Comparison of ENCODE assay signal across 8 cellular contexts in the genomic region with DNA sequence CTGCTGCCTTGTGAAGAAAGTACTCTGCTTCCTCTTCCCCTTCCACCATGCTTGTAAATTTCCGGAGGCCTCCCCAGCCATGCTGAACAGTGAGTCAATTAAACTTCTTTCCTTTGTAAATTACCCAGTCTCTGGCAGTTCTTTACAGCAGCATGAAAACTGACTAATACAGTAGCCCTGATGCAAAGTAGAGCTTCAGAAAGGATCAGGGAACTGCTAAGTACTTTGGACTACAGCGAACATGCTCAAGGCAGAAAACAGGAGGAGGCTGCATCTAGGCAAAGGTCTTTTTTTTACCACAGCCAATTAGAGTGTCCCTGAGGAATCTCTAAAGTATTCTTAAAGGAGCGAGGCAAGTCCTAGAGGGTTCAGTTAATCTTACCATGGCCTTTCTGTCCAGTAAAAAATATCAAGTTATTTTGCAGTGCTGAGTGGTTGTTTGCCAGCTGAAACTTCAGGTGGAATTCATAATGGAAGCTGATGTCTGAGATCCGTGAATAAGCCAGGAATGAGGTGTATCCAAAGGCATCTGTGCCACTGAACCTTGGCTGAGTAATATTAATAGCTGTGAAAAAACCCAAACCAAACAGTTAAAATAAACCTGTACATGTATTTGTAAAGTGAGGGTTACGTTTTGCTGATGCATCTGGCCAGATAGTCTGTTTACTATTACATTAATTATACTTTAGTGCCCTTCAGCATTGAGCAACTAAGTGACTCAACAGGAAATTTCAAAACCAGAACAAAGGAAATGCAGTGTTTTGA.
A peak's percentile ranks its signal among the peaks of the same experiment; 100 is the strongest.
DNase-seq lines count a peak whose midpoint lies in the region; ATAC-seq, FAIRE-seq and TF ChIP-seq lines count a peak whose summit lies in the region.

No MANE protein-coding gene starts in this region.

- in situ Hi-C loops in Caki2 (cut with HindIII; ENCODE audit: low pct_unique_long_range_greater_than_20kb, low sequenced_read_pairs): no loop called here

- no peak overlapping the region for H2BK12ac ChIP-seq in H1 (ENCODE audit: low read depth, low read length)

- no peak for TF ChIP-seq RAD21 in H1 (IDR thresholded peaks at IDR 0.05 in 1 of 2, conservative IDR thresholded peaks at IDR 0.05 in 1 of 2; ENCODE audit: low read depth in 2 of 2, low read length in 2 of 2)

- no peak overlapping the region for H3K56ac ChIP-seq in H1 (replicated peaks; ENCODE audit: insufficient read length, low read depth, low read length)

- H3K4me2 ChIP-seq in H1 (ENCODE audit: insufficient read depth in 1 of 2, low read depth in 2 of 2, low read length in 2 of 2): no peak overlapping the region

- no peak overlapping the region for H3K14ac ChIP-seq in H1 (ENCODE audit: insufficient read length)

- no peak overlapping the region for H3K4ac ChIP-seq in H1 (replicated peaks; ENCODE audit: insufficient read length, low read depth, low read length)

- H3K4me3 ChIP-seq in H1 (ENCODE audit: extremely low read depth in 1 of 4, insufficient read depth in 2 of 4, low read depth in 3 of 4, low read length in 4 of 4): no peak overlapping the region
- no peak overlapping the region for H3K4me3 ChIP-seq in CD8-positive, alpha-beta T cell (ENCODE audit: low read depth, low read length)
- H3K4me3 ChIP-seq in ascending aorta: no peak overlapping the region

- H4K5ac ChIP-seq in H1 (ENCODE audit: insufficient read length, low read depth, low read length): no peak overlapping the region

- no peak overlapping the region for H2BK20ac ChIP-seq in H1 (ENCODE audit: low read length)

- no peak overlapping the region for H3K4me3 Mint-ChIP-seq in nephron progenitor cell
- no peak overlapping the region for H3K4me3 Mint-ChIP-seq in CD8-positive, alpha-beta T cell

- H3K36me3 ChIP-seq in H1 (ENCODE audit: control insufficient read depth in 2 of 4, insufficient read depth in 4 of 4, low read length in 3 of 4) (no peaks in the 10 kb centered on the region), ascending aorta (no peaks in the 10 kb centered on the region)
- no peaks in the 10 kb centered on the region for H3K36me3 ChIP-seq in CD8-positive, alpha-beta T cell (ENCODE audit: insufficient read depth, low read length)

- no peak for ATAC-seq in CD8-positive, alpha-beta T cell
- ATAC-seq in HG02678 (IDR thresholded peaks at IDR 0.05; ENCODE audit: unreplicated experiment): no peak

- peaks cover 19% of the 10 kb centered on the region for H3K4me1 Mint-ChIP-seq in nephron progenitor cell
- H3K4me1 Mint-ChIP-seq in CD8-positive, alpha-beta T cell (ENCODE audit: low read depth): no peaks in the 10 kb centered on the region

- H3K79me1 ChIP-seq in H1 (ENCODE audit: low read depth, low read length): no peaks in the 10 kb centered on the region

- H4K91ac ChIP-seq in H1 (replicated peaks; ENCODE audit: insufficient read length, low read length): no peak overlapping the region

- TF ChIP-seq CTCF in H1 (IDR thresholded peaks at IDR 0.05; ENCODE audit: control extremely low read depth in 1 of 3, insufficient read depth in 1 of 3, low read depth in 1 of 3, low read length in 3 of 3) (no peak), nephron progenitor cell (IDR thresholded peaks at IDR 0.05) (no peak), ascending aorta (IDR thresholded peaks at IDR 0.05) (no peak)
- TF ChIP-seq CTCF in CD8-positive, alpha-beta T cell (IDR thresholded peaks at IDR 0.05): no peak

- intact Hi-C loops in CD8-positive, alpha-beta T cell (cut with DNase I, micrococcal nuclease): no loop called here
- intact Hi-C loops in ascending aorta (cut with DNase I): no loop called here

- no peak for FAIRE-seq in H1 (lab: Jason Lieb, UNC)

- no peaks in the 10 kb centered on the region for H3K27me3 ChIP-seq in H1 (replicated peaks in 1 of 4; ENCODE audit: control insufficient read depth in 3 of 4, extremely low read depth in 1 of 4, insufficient read depth in 3 of 4, low read length in 3 of 4)
- H3K27me3 ChIP-seq in CD8-positive, alpha-beta T cell (ENCODE audit: insufficient read depth, low read length): no peaks in the 10 kb centered on the region
- H3K27me3 ChIP-seq in ascending aorta: no peaks in the 10 kb centered on the region

- no peaks in the 10 kb centered on the region for H3K79me2 ChIP-seq in H1 (ENCODE audit: control insufficient read depth in 1 of 2, insufficient read depth in 2 of 2, low read length in 2 of 2)

- no peak overlapping the region for H3K9ac ChIP-seq in H1 (replicated peaks in 1 of 4; ENCODE audit: extremely low read depth in 1 of 4, low read depth in 3 of 4, low read length in 3 of 4)

- DNase-seq in Caki2 (ENCODE audit: low read depth) (peak; percentile 81), NCI-H82 treated with DMSO at 0.1 percent for 48 hours (lab: John Stamatoyannopoulos, UW; ENCODE audit: unreplicated experiment) (peak; percentile 18), H1 (ENCODE audit: low read depth in 1 of 2, low spot score in 2 of 2) (no peak), nephron progenitor cell (no peak), ascending aorta (ENCODE audit: low spot score in 2 of 2) (no peak), hepatic stellate cell (ENCODE audit: low spot score) (no peak)
- no peak for DNase-seq in CD8-positive, alpha-beta T cell

- TF ChIP-seq POLR2A in H1 (IDR thresholded peaks at IDR 0.05; ENCODE audit: control extremely low read depth in 1 of 2, low read depth in 2 of 2, low read length in 2 of 2): no peak

- no peaks in the 10 kb centered on the region for H3K23me2 ChIP-seq in H1 (ENCODE audit: low read depth, low read length)

- H3K9me3 Mint-ChIP-seq in nephron progenitor cell: no peaks in the 10 kb centered on the region
- H3K9me3 Mint-ChIP-seq in CD8-positive, alpha-beta T cell: no peaks in the 10 kb centered on the region

- H3K27ac Mint-ChIP-seq in nephron progenitor cell: peak overlapping the region; percentile 27
- no peak overlapping the region for H3K27ac Mint-ChIP-seq in CD8-positive, alpha-beta T cell

- no peak overlapping the region for H2BK5ac ChIP-seq in H1 (ENCODE audit: low read depth, low read length)

- H4K20me1 ChIP-seq in H1 (replicated peaks in 1 of 2; ENCODE audit: control insufficient read depth in 1 of 2, insufficient read depth in 2 of 2, low read length in 2 of 2): no peaks in the 10 kb centered on the region

- H3K9me3 ChIP-seq in H1 (ENCODE audit: insufficient read depth in 2 of 2, low read depth in 1 of 2, low read length in 1 of 2) (no peaks in the 10 kb centered on the region), ascending aorta (no peaks in the 10 kb centered on the region)
- no peaks in the 10 kb centered on the region for H3K9me3 ChIP-seq in CD8-positive, alpha-beta T cell (ENCODE audit: low read length)

- H2AK5ac ChIP-seq in H1 (ENCODE audit: low read depth, low read length): no peak overlapping the region

- H3K18ac ChIP-seq in H1 (ENCODE audit: extremely low read depth, low read length): no peak overlapping the region

- H4K8ac ChIP-seq in H1 (ENCODE audit: extremely low read depth, insufficient read depth, low read length): no peak overlapping the region

- no peak overlapping the region for H3K23ac ChIP-seq in H1 (ENCODE audit: insufficient read length)

- H3K4me1 ChIP-seq in H1 (replicated peaks in 1 of 4; ENCODE audit: control insufficient read depth in 3 of 4, insufficient read depth in 4 of 4, low read length in 3 of 4) (peaks cover 0 to 3% (median 0%) of the 10 kb centered on the region in 4 experiments; a peak in 1 of 7 replicates), ascending aorta (no peaks in the 10 kb centered on the region)
- H3K4me1 ChIP-seq in CD8-positive, alpha-beta T cell (ENCODE audit: insufficient read depth, low read length): no peaks in the 10 kb centered on the region

- H2AFZ ChIP-seq in H1 (ENCODE audit: low read length): peak overlapping the region; percentile 80

- no peak overlapping the region for H2BK15ac ChIP-seq in H1 (ENCODE audit: low read length)

- POLR2A ChIA-PET in H1 (lab: Charles Lee; ENCODE audit: partially characterized antibody): interaction anchor here (1.0 kb wide), 1 partner anchor 11 kb away, joined by 3 read pairs; no protein-coding TSS in a partner anchor
- POLR2A ChIA-PET in CD8-positive, alpha-beta T cell (lab: Charles Lee): no interaction called here

- no peaks in the 10 kb centered on the region for H3K27me3 Mint-ChIP-seq in nephron progenitor cell (ENCODE audit: low read depth, poor library complexity)
- H3K27me3 Mint-ChIP-seq in CD8-positive, alpha-beta T cell (ENCODE audit: low read depth): peaks cover 3% of the 10 kb centered on the region

- no peak overlapping the region for H2BK120ac ChIP-seq in H1 (replicated peaks; ENCODE audit: low read depth, low read length)

- CTCF ChIA-PET in H1 (lab: Charles Lee; ENCODE audit: partially characterized antibody): interaction anchor here (1.1 to 1.9 kb wide), 2 partner anchors 9 to 42 kb away, joined by 3 to 4 read pairs; no protein-coding TSS in a partner anchor
- CTCF ChIA-PET in CD8-positive, alpha-beta T cell (lab: Charles Lee): no interaction called here

- TF ChIP-seq EP300 in H1 (IDR thresholded peaks at IDR 0.05; ENCODE audit: borderline replicate concordance in 1 of 2, low read depth in 2 of 2, low read length in 2 of 2): no peak

- 78% methylated on average over 5 of the region's 5 CpGs; no CpG with 5 or more reads in 1 of the 2 experiments for WGBS in H1 (ENCODE audit: extremely low coverage in 1 of 2, insufficient coverage in 1 of 2, insufficient read length in 1 of 2, insufficient replicate concordance in 2 of 2, low coverage in 1 of 2, low lambda C conversion rate in 2 of 2, missing lambda C conversion rate in 1 of 2), 2 experiments

- H3K27ac ChIP-seq in H1 (ENCODE audit: low read depth, low read length) (no peak overlapping the region), ascending aorta (no peak overlapping the region)
- H3K27ac ChIP-seq in CD8-positive, alpha-beta T cell (ENCODE audit: low read depth, low read length): no peak overlapping the region

- H3K36me3 Mint-ChIP-seq in nephron progenitor cell (ENCODE audit: low read depth): no peaks in the 10 kb centered on the region
- no peaks in the 10 kb centered on the region for H3K36me3 Mint-ChIP-seq in CD8-positive, alpha-beta T cell

TF ChIP-seq in H1, 55 proteins besides CTCF, POLR2A, EP300 and RAD21 (continues in another document):
- TF ChIP-seq NRF1 (IDR thresholded peaks at IDR 0.05; ENCODE audit: low read depth, low read length) (no peak), SP4 (IDR thresholded peaks at IDR 0.05; ENCODE audit: low read length) (no peak), RFX5 (IDR thresholded peaks at IDR 0.05; ENCODE audit: borderline replicate concordance, low read depth, low read length) (no peak), SIX5 (IDR thresholded peaks at IDR 0.05; ENCODE audit: low read depth, low read length) (no peak), TAF1 (IDR thresholded peaks at IDR 0.05; ENCODE audit: low read depth, low read length) (no peak), TBP (IDR thresholded peaks at IDR 0.05; ENCODE audit: low read depth, low read length) (no peak)

Comparison
In these comparisons a context has a peak if more than half of its experiments do, and no peak if none do; other contexts are left out.
1. DNase-seq: peak in Caki2 (single experiment) and NCI-H82 treated with DMSO at 0.1 percent for 48 hours (single experiment); none in H1 (0 of 2), nephron progenitor cell (single experiment), CD8-positive, alpha-beta T cell (0 of 7), ascending aorta (0 of 2) and hepatic stellate cell (single experiment).